Comparison of ENCODE assay signal across 5 cellular contexts in genomic region chr10:126491476-126491875, GRCh38.
"Had no signal": no experiment of that assay in that cellular context is flagged by ENCODE, and none has a peak within 500 bp of the region (broad histone marks: within the 10 kb centered on the region; RNA-seq: fewer than 3 reads in every experiment).

No MANE protein-coding gene starts in this region.

- H2AFZ ChIP-seq: GM23338 had no signal

- H3K4me3 ChIP-seq: GM23338, K562 had no signal

- H3K4me1 Mint-ChIP-seq: GM23338, H9 had no signal

- ATAC-seq: GM23338, K562 had no signal

- H3K4me2 ChIP-seq: GM23338 had no signal

- H3K4me3 Mint-ChIP-seq: GM23338, H9 had no signal

- H3K27ac Mint-ChIP-seq: GM23338, H9 had no signal

- DNase-seq: H9, HCEC 1CT, IMR-90 had no signal
